8 cellular contexts compared by ENCODE assay signal in genomic region chr1:223831755-223832636, GRCh38. TPM values are rescaled to one million over a fixed set of nuclear protein-coding genes. Genes with fewer than 3 reads are reported as not detected.
DNase-seq lines count a peak whose midpoint lies in the region; ATAC-seq and TF ChIP-seq lines count a peak whose summit lies in the region.

No MANE protein-coding gene starts in this region.

- H3K4me3 ChIP-seq in upper lobe of left lung, result no peak overlapping the region

- no peak overlapping the region for H2AFZ ChIP-seq in H9 (ENCODE audit: low read length)

- no peaks in the 10 kb centered on the region for H3K9me3 ChIP-seq in upper lobe of left lung
- H3K9me3 ChIP-seq in H9 (ENCODE audit: control insufficient read depth, low read depth, low read length), result no peaks in the 10 kb centered on the region

- TF ChIP-seq EP300 in upper lobe of left lung (IDR thresholded peaks at IDR 0.05), result no peak

- no peak for DNase-seq in Calu3
- no peak for DNase-seq in activated naive CD8-positive, alpha-beta T cell treated with anti-CD3 and anti-CD28 coated beads for 36 hours
- no peak for DNase-seq in immature natural killer cell
- no peak for DNase-seq in upper lobe of left lung
- no peak for DNase-seq in H9
- no peak for DNase-seq in GM13977 (ENCODE audit: low spot score)
- DNase-seq in glutamatergic neuron, result no peak

- H3K27me3 Mint-ChIP-seq in Calu3 (ENCODE audit: unreplicated experiment), result no peaks in the 10 kb centered on the region
- H3K27me3 Mint-ChIP-seq in activated naive CD8-positive, alpha-beta T cell treated with anti-CD3 and anti-CD28 coated beads for 36 hours, result no peaks in the 10 kb centered on the region
- no peaks in the 10 kb centered on the region for H3K27me3 Mint-ChIP-seq in immature natural killer cell (ENCODE audit: low read depth in 3 of 3)
- H3K27me3 Mint-ChIP-seq in H9 (ENCODE audit: low read depth), result no peaks in the 10 kb centered on the region
- H3K27me3 Mint-ChIP-seq in glutamatergic neuron (ENCODE audit: unreplicated experiment), result no peaks in the 10 kb centered on the region

- H3K14ac ChIP-seq in H9 (ENCODE audit: insufficient read depth, low read length), result no peak overlapping the region

- no peaks in the 10 kb centered on the region for H3K23me2 ChIP-seq in H9 (ENCODE audit: insufficient read length, low read depth, low read length, poor library complexity, severe bottlenecking)

- H4K8ac ChIP-seq in H9 (replicated peaks; ENCODE audit: insufficient read length, low read depth, low read length), result no peak overlapping the region

- H2BK15ac ChIP-seq in H9 (ENCODE audit: low read depth, low read length), result no peak overlapping the region

- no peaks in the 10 kb centered on the region for H4K20me1 ChIP-seq in H9 (ENCODE audit: control insufficient read depth, insufficient read depth, insufficient read length)

- no peak overlapping the region for H3K56ac ChIP-seq in H9 (ENCODE audit: insufficient read length, low read depth, low read length)

- H3K36me3 ChIP-seq in upper lobe of left lung, result no peaks in the 10 kb centered on the region

- ATAC-seq in HG03571 (IDR thresholded peaks at IDR 0.05; ENCODE audit: unreplicated experiment) (peak; percentile 23), upper lobe of left lung (ENCODE audit: low FRiP score in 2 of 2) (peak in 1 of 2 donors; percentile 69)

- H3K4me1 Mint-ChIP-seq in Calu3 (ENCODE audit: low read depth, unreplicated experiment) (peaks cover 14% of the 10 kb centered on the region), immature natural killer cell (peaks cover 18 to 19% of the 10 kb centered on the region in 2 donors), H9 (peaks cover 14 to 17% of the 10 kb centered on the region in 2 experiments), glutamatergic neuron (ENCODE audit: low read depth, unreplicated experiment) (peaks cover 6% of the 10 kb centered on the region)
- peaks cover 21% of the 10 kb centered on the region for H3K4me1 Mint-ChIP-seq in activated naive CD8-positive, alpha-beta T cell treated with anti-CD3 and anti-CD28 coated beads for 36 hours

- peak overlapping the region; percentile 91 for H3K27ac Mint-ChIP-seq in Calu3 (ENCODE audit: unreplicated experiment)
- H3K27ac Mint-ChIP-seq in activated naive CD8-positive, alpha-beta T cell treated with anti-CD3 and anti-CD28 coated beads for 36 hours, result no peak overlapping the region
- H3K27ac Mint-ChIP-seq in immature natural killer cell, result peak overlapping the region; percentile 12 to 79 (median 48)
- H3K27ac Mint-ChIP-seq in H9, result no peak overlapping the region
- no peak overlapping the region for H3K27ac Mint-ChIP-seq in glutamatergic neuron (ENCODE audit: unreplicated experiment)

- BruUV-seq in Calu3 (replicated peaks; lab: Mats Ljungman, UMichigan), result TSS peak; percentile 98

- TF ChIP-seq CTCF in Calu3 (IDR thresholded peaks at IDR 0.05; ENCODE audit: unreplicated experiment) (no peak), upper lobe of left lung (IDR thresholded peaks at IDR 0.05) (no peak), H9 (conservative IDR thresholded peaks at IDR 0.05) (no peak), GM13977 (IDR thresholded peaks at IDR 0.05; ENCODE audit: extremely low read depth, insufficient read depth, missing control alignments) (no peak), glutamatergic neuron (IDR thresholded peaks at IDR 0.05; ENCODE audit: partially characterized antibody, unreplicated experiment) (no peak)

- H2AK5ac ChIP-seq in H9 (ENCODE audit: insufficient read length, low read length), result no peak overlapping the region

- CTCF ChIA-PET in Calu3 (lab: Charles Lee), result interaction anchor here (0.7 to 0.9 kb wide), 2 partner anchors 12 to 47 kb away, joined by 3 to 4 read pairs; no protein-coding TSS in a partner anchor

- TF ChIP-seq POLR2A in upper lobe of left lung (IDR thresholded peaks at IDR 0.05), result no peak

- no peak overlapping the region for H2BK5ac ChIP-seq in H9 (ENCODE audit: insufficient read length, low read length)

- in situ Hi-C loops in GM13977 (cut with MboI; ENCODE audit: low pct_unique_long_range_greater_than_20kb, low sequenced_read_pairs, unreplicated experiment), result no loop called here

- no peaks in the 10 kb centered on the region for H3K9me3 Mint-ChIP-seq in Calu3 (ENCODE audit: low read depth, unreplicated experiment)
- H3K9me3 Mint-ChIP-seq in activated naive CD8-positive, alpha-beta T cell treated with anti-CD3 and anti-CD28 coated beads for 36 hours, result no peaks in the 10 kb centered on the region
- H3K9me3 Mint-ChIP-seq in immature natural killer cell, result no peaks in the 10 kb centered on the region
- H3K9me3 Mint-ChIP-seq in H9, result no peaks in the 10 kb centered on the region
- H3K9me3 Mint-ChIP-seq in glutamatergic neuron (ENCODE audit: unreplicated experiment), result peaks cover 1% of the 10 kb centered on the region

- no peak overlapping the region for H3K4me2 ChIP-seq in H9 (ENCODE audit: insufficient read depth, insufficient read length, low read length)

- H3K79me2 ChIP-seq in H9 (ENCODE audit: insufficient read depth, low read length), result peaks cover 6% of the 10 kb centered on the region; the same call in 1 of the 2 replicates

- H3K4me1 ChIP-seq in upper lobe of left lung (peaks cover 47 to 72% (median 55%) of the 10 kb centered on the region in 4 donors), H9 (ENCODE audit: insufficient read depth, low read length) (peaks cover 7% of the 10 kb centered on the region; the same call in 1 of the 2 replicates)

- peaks cover 8% of the 10 kb centered on the region for H3K79me1 ChIP-seq in H9 (ENCODE audit: insufficient read depth, low read depth, low read length, poor library complexity, severe bottlenecking)

- no peak overlapping the region for H4K5ac ChIP-seq in H9 (ENCODE audit: insufficient read length, low read depth, low read length)

- H4K91ac ChIP-seq in H9 (ENCODE audit: insufficient read length, low read depth, low read length), result no peak overlapping the region

- no peaks in the 10 kb centered on the region for H3K36me3 Mint-ChIP-seq in Calu3 (ENCODE audit: insufficient read depth, unreplicated experiment)
- H3K36me3 Mint-ChIP-seq in activated naive CD8-positive, alpha-beta T cell treated with anti-CD3 and anti-CD28 coated beads for 36 hours, result peaks cover 10% of the 10 kb centered on the region
- no peaks in the 10 kb centered on the region for H3K36me3 Mint-ChIP-seq in immature natural killer cell
- H3K36me3 Mint-ChIP-seq in H9 (ENCODE audit: insufficient read depth in 1 of 3, low read depth in 3 of 3), result peaks cover 0 to 6% (median 0%) of the 10 kb centered on the region in 3 experiments; a peak in 1 of 7 replicates
- no peaks in the 10 kb centered on the region for H3K36me3 Mint-ChIP-seq in glutamatergic neuron (ENCODE audit: unreplicated experiment)

- H3K4ac ChIP-seq in H9 (ENCODE audit: low read depth, low read length), result no peak overlapping the region

- no peak overlapping the region for H3T11ph ChIP-seq in H9 (ENCODE audit: low read length)

- H3K23ac ChIP-seq in H9 (ENCODE audit: insufficient read length, low read depth, low read length), result no peak overlapping the region

- H2BK20ac ChIP-seq in H9 (ENCODE audit: low read depth, low read length, poor library complexity, severe bottlenecking), result no peak overlapping the region

- H3K4me3 Mint-ChIP-seq in Calu3 (ENCODE audit: low read depth, unreplicated experiment), result peak overlapping the region; percentile 43
- H3K4me3 Mint-ChIP-seq in activated naive CD8-positive, alpha-beta T cell treated with anti-CD3 and anti-CD28 coated beads for 36 hours, result peak overlapping the region; percentile 52
- peak overlapping the region in 1 of 5 donors; percentile 3 for H3K4me3 Mint-ChIP-seq in immature natural killer cell
- H3K4me3 Mint-ChIP-seq in H9, result no peak overlapping the region
- no peak overlapping the region for H3K4me3 Mint-ChIP-seq in glutamatergic neuron (ENCODE audit: unreplicated experiment)

- no peak overlapping the region for H2BK12ac ChIP-seq in H9 (ENCODE audit: insufficient read length, low read depth, low read length)

- H3K27ac ChIP-seq in upper lobe of left lung (peak overlapping the region; percentile 53 to 77 (median 68)), H9 (ENCODE audit: insufficient read length, low read depth, low read length) (no peak overlapping the region)

- no peak overlapping the region for H2BK120ac ChIP-seq in H9 (ENCODE audit: low read depth, low read length, poor library complexity, severe bottlenecking)

- 26 to 33% methylated on average over 3 of the region's 3 CpGs for WGBS in upper lobe of left lung, 2 donors
- WGBS in H9 (ENCODE audit: extremely low coverage, insufficient read length, low lambda C conversion rate), result no CpG with 5 or more reads among the region's 3 CpGs

- H3K18ac ChIP-seq in H9 (ENCODE audit: insufficient read length, low read depth, low read length), result no peak overlapping the region

- intact Hi-C loops in Calu3 (cut with micrococcal nuclease; ENCODE audit: unreplicated experiment), result no loop called here

- H3K9ac ChIP-seq in H9 (ENCODE audit: extremely low read depth, insufficient read length, low read length), result no peak overlapping the region

- H3K27me3 ChIP-seq in upper lobe of left lung (no peaks in the 10 kb centered on the region), H9 (ENCODE audit: insufficient read depth, low read length) (no peaks in the 10 kb centered on the region)

RNA-seq across cellular contexts. Expression of gene TP53BP2, which starts 13.8 kb away (rescaled TPM):
- total RNA-seq in Calu3 (2022), result 59.5 and 66.4 TPM in 2 replicates
- total RNA-seq in activated naive CD8-positive, alpha-beta T cell treated with anti-CD3 and anti-CD28 coated beads for 36 hours, result 10 to 100 TPM; 34.7 to 35.2 TPM
- polyA plus RNA-seq in immature natural killer cell, result 10 to 100 TPM in 1 of 3 donors, 1 to 10 TPM in 2; 3.5 to 16.7 (median 5.2) TPM
- total RNA-seq in upper lobe of left lung, result 10 to 100 TPM; 43.0 to 77.5 (median 61.8) TPM
- total RNA-seq in H9 (2021), result 46.2 and 49.7 TPM in 2 replicates
- total RNA-seq in glutamatergic neuron (ENCODE audit: unreplicated experiment), result 50.7 TPM

Comparison
In these comparisons a context has a peak if more than half of its experiments do, and no peak if none do; other contexts are left out.
1. H3K27ac Mint-ChIP-seq: peak in Calu3 (single experiment) and immature natural killer cell (6 of 6); none in activated naive CD8-positive, alpha-beta T cell treated with anti-CD3 and anti-CD28 coated beads for 36 hours (single experiment), H9 (0 of 3) and glutamatergic neuron (single experiment).
2. H3K4me3 Mint-ChIP-seq: peak in Calu3 (single experiment) and activated naive CD8-positive, alpha-beta T cell treated with anti-CD3 and anti-CD28 coated beads for 36 hours (single experiment); none in H9 (0 of 2) and glutamatergic neuron (single experiment).